10 cellular contexts compared by ENCODE assay signal in genomic region chr3:71454513-71455423, GRCh38.
DNase-seq lines count a peak whose midpoint lies in the region; ATAC-seq and TF ChIP-seq lines count a peak whose summit lies in the region.
"Had no signal": no experiment of that assay in that cellular context is flagged by ENCODE, and none has a peak within 500 bp of the region (broad histone marks: within the 10 kb centered on the region; RNA-seq: fewer than 3 reads in every experiment).

No MANE protein-coding gene starts in this region.

- peaks cover 99 to 100% (median 99%) of the 10 kb centered on the region in 3 donors for H3K4me1 Mint-ChIP-seq in T-cell

- peaks cover 13% of the 10 kb centered on the region for H3K36me3 Mint-ChIP-seq in T-cell

- peaks cover 51% of the 10 kb centered on the region for H3K4me1 ChIP-seq in thymus (ENCODE audit: control insufficient read depth, insufficient read depth, low read length)
- H3K4me1 ChIP-seq in breast epithelium, result peaks cover 0 to 3% of the 10 kb centered on the region in 2 donors

- no peaks in the 10 kb centered on the region for H3K27me3 ChIP-seq in thymus (ENCODE audit: control insufficient read depth, insufficient read depth)
- H3K27me3 ChIP-seq in breast epithelium, result no peaks in the 10 kb centered on the region
- H3K27me3 ChIP-seq: upper lobe of right lung had no signal

- H3K4me3 ChIP-seq in thymus (ENCODE audit: low read length), result peak overlapping the region; percentile 4
- H3K4me3 ChIP-seq in breast epithelium, result no peak overlapping the region
- H3K4me3 ChIP-seq: upper lobe of right lung had no signal

- H3K9me3 ChIP-seq in thymus (ENCODE audit: control insufficient read depth) (no peaks in the 10 kb centered on the region), breast epithelium (no peaks in the 10 kb centered on the region)
- H3K9me3 ChIP-seq: upper lobe of right lung had no signal

- H3K9me3 Mint-ChIP-seq in T-cell, result no peaks in the 10 kb centered on the region

- TF ChIP-seq POLR2A in breast epithelium (IDR thresholded peaks at IDR 0.05), result no peak

- H3K36me3 ChIP-seq in thymus (ENCODE audit: control insufficient read depth, insufficient read depth) (no peaks in the 10 kb centered on the region), breast epithelium (no peaks in the 10 kb centered on the region)
- H3K36me3 ChIP-seq: upper lobe of right lung had no signal

- TF ChIP-seq CTCF in breast epithelium (IDR thresholded peaks at IDR 0.05), result no peak

- POLR2A ChIA-PET in T-cell (lab: Charles Lee), result interaction anchor here (0.5 to 1.5 kb wide), 26 partner anchors 9 to 392 kb away, joined by 3 to 7 read pairs (median 4); no protein-coding TSS in a partner anchor

- peak overlapping the region; percentile 97 to 99 for H3K27ac Mint-ChIP-seq in T-cell

- peak; percentile 50 for DNase-seq in stimulated activated CD4-positive, alpha-beta T cell treated with anti-CD3 and anti-CD28 coated beads, Interleukin-15, amount 100 ng/mL, for 24 hours
- DNase-seq in stimulated activated CD4-positive, alpha-beta T cell treated with anti-CD3 and anti-CD28 coated beads, Interleukin-4, amount 100 ng/mL, for 4 hours, result no peak
- DNase-seq in T-cell (peak in 16 of 34 experiments; percentile 22 to 56 (median 38)), NCI-H774 (lab: John Stamatoyannopoulos, UW) (no peak), breast epithelium (ENCODE audit: low spot score in 2 of 2) (no peak), EL (no peak)
- peak; percentile 27 for DNase-seq in effector CD4-positive, alpha-beta T cell
- DNase-seq: SW 1271, upper lobe of right lung had no signal

- WGBS in thymus, result 33% methylated on average over 15 of the region's 15 CpGs

- intact Hi-C loops in breast epithelium (cut with DNase I; ENCODE audit: low total_unique reads), result no loop called here

- H3K4me3 Mint-ChIP-seq in T-cell, result peak overlapping the region; percentile 69 to 81 (median 73)

- no peaks in the 10 kb centered on the region for H3K27me3 Mint-ChIP-seq in T-cell

- CTCF ChIA-PET in T-cell (lab: Charles Lee), result interaction anchor here (0.5 to 3.1 kb wide), 19 partner anchors 7 to 653 kb away, joined by 3 to 24 read pairs (median 5); no protein-coding TSS in a partner anchor

- peak overlapping the region; percentile 87 for H3K27ac ChIP-seq in thymus (ENCODE audit: low read depth)
- H3K27ac ChIP-seq in breast epithelium, result peak overlapping the region in 1 of 2 donors; percentile 2
- H3K27ac ChIP-seq: upper lobe of right lung had no signal

- peak; percentile 52 to 57 (median 54) for ATAC-seq in T-cell (replicated peaks in 1 of 4)

Comparison
In these comparisons a context has a peak if more than half of its experiments do, and no peak if none do; other contexts are left out.
1. DNase-seq: peak in stimulated activated CD4-positive, alpha-beta T cell treated with anti-CD3 and anti-CD28 coated beads, Interleukin-15, amount 100 ng/mL, for 24 hours (single experiment) and effector CD4-positive, alpha-beta T cell (single experiment); none in stimulated activated CD4-positive, alpha-beta T cell treated with anti-CD3 and anti-CD28 coated beads, Interleukin-4, amount 100 ng/mL, for 4 hours (0 of 2), NCI-H774 (single experiment), breast epithelium (0 of 2) and EL (single experiment).